ENCODE assay signal across 8 cellular contexts in genomic region chr5:123035320-123035949, GRCh38. TPM values are rescaled to one million over a fixed set of nuclear protein-coding genes. Genes with fewer than 3 reads are reported as not detected.
DNase-seq lines count a peak whose midpoint lies in the region; ATAC-seq, FAIRE-seq and TF ChIP-seq lines count a peak whose summit lies in the region.

No MANE protein-coding gene starts in this region.

- H3K4me1 Mint-ChIP-seq in activated naive CD4-positive, alpha-beta T cell treated with anti-CD3 and anti-CD28 coated beads, Interleukin-2, amount 50 U/mL, for 24 hours, result peaks cover 17% of the 10 kb centered on the region
- H3K4me1 Mint-ChIP-seq in progenitor cell of endocrine pancreas (ENCODE audit: low read depth), result peaks cover 8% of the 10 kb centered on the region

- peaks cover 49% of the 10 kb centered on the region for H3K27me3 Mint-ChIP-seq in activated naive CD4-positive, alpha-beta T cell treated with anti-CD3 and anti-CD28 coated beads, Interleukin-2, amount 50 U/mL, for 24 hours
- H3K27me3 Mint-ChIP-seq in progenitor cell of endocrine pancreas, result peaks cover 57% of the 10 kb centered on the region

- intact Hi-C loops in left cardiac atrium (cut with DNase I), result loop anchor here in 1 of 2 donors (10.0 kb wide), 1 partner anchor 309 kb away; no protein-coding TSS in a partner anchor

- TF ChIP-seq CTCF in GM12865 (IDR thresholded peaks at IDR 0.05; ENCODE audit: insufficient read depth, low read depth, low read length, missing control alignments) (no peak), KMS-11 (conservative IDR thresholded peaks at IDR 0.05; ENCODE audit: low read depth, low read length) (no peak), progenitor cell of endocrine pancreas (IDR thresholded peaks at IDR 0.05; ENCODE audit: unreplicated experiment) (no peak)

- H3K36me3 Mint-ChIP-seq in activated naive CD4-positive, alpha-beta T cell treated with anti-CD3 and anti-CD28 coated beads, Interleukin-2, amount 50 U/mL, for 24 hours, result no peaks in the 10 kb centered on the region
- no peaks in the 10 kb centered on the region for H3K36me3 Mint-ChIP-seq in progenitor cell of endocrine pancreas (ENCODE audit: insufficient read depth)

- peak overlapping the region; percentile 47 for H3K4me3 Mint-ChIP-seq in activated naive CD4-positive, alpha-beta T cell treated with anti-CD3 and anti-CD28 coated beads, Interleukin-2, amount 50 U/mL, for 24 hours
- peak overlapping the region; percentile 78 for H3K4me3 Mint-ChIP-seq in progenitor cell of endocrine pancreas (ENCODE audit: low read depth)

- FAIRE-seq in A204.1 (lab: Jason Lieb, UNC), result peak; percentile 77

- DNase-seq in GM12865 (ENCODE audit: low read depth) (peak; percentile 41), left cardiac atrium (peak; percentile 64), progenitor cell of endocrine pancreas (ENCODE audit: low spot score, unreplicated experiment) (no peak), Karpas-422 (no peak), NCI-H2171 treated with DMSO at 0.1 percent for 48 hours (lab: John Stamatoyannopoulos, UW) (no peak)

- H3K27ac Mint-ChIP-seq in activated naive CD4-positive, alpha-beta T cell treated with anti-CD3 and anti-CD28 coated beads, Interleukin-2, amount 50 U/mL, for 24 hours, result no peak overlapping the region
- H3K27ac Mint-ChIP-seq in progenitor cell of endocrine pancreas, result no peak overlapping the region

- no peaks in the 10 kb centered on the region for H3K9me2 ChIP-seq in Karpas-422 (replicated peaks; ENCODE audit: insufficient read depth, low read length)

- H3K27ac ChIP-seq in KMS-11, result no peak overlapping the region
- no peak overlapping the region for H3K27ac ChIP-seq in Karpas-422 (ENCODE audit: low read length)

- H3K4me2 ChIP-seq in KMS-11 (peak overlapping the region; percentile 85), Karpas-422 (ENCODE audit: low read depth, low read length, poor library complexity, severe bottlenecking) (no peak overlapping the region)

- H3K9ac ChIP-seq in KMS-11 (no peak overlapping the region), Karpas-422 (ENCODE audit: low read length) (no peak overlapping the region)

- ATAC-seq in left cardiac atrium, result peak; percentile 10 to 36

- H2AFZ ChIP-seq in KMS-11 (ENCODE audit: low read depth) (peak overlapping the region; percentile 95), Karpas-422 (ENCODE audit: low read length) (no peak overlapping the region)

- H3K9me3 Mint-ChIP-seq in activated naive CD4-positive, alpha-beta T cell treated with anti-CD3 and anti-CD28 coated beads, Interleukin-2, amount 50 U/mL, for 24 hours, result peaks cover 3% of the 10 kb centered on the region
- H3K9me3 Mint-ChIP-seq in progenitor cell of endocrine pancreas (ENCODE audit: low read depth), result no peaks in the 10 kb centered on the region

- H3K9me3 ChIP-seq in Karpas-422 (ENCODE audit: low read length), result no peaks in the 10 kb centered on the region

- H4K20me1 ChIP-seq in KMS-11 (ENCODE audit: insufficient read depth) (no peaks in the 10 kb centered on the region), Karpas-422 (ENCODE audit: insufficient read depth, low read depth, low read length) (no peaks in the 10 kb centered on the region)

- H3K27me3 ChIP-seq in KMS-11 (ENCODE audit: insufficient read depth, low read depth) (peaks cover 9% of the 10 kb centered on the region; the same call in 1 of the 2 replicates), Karpas-422 (ENCODE audit: low read length) (no peaks in the 10 kb centered on the region)

- peaks cover 6% of the 10 kb centered on the region for H3K4me1 ChIP-seq in KMS-11 (ENCODE audit: low read depth, poor library complexity, severe bottlenecking)
- no peaks in the 10 kb centered on the region for H3K4me1 ChIP-seq in Karpas-422 (ENCODE audit: low read length)

- no peaks in the 10 kb centered on the region for H3K36me3 ChIP-seq in KMS-11 (ENCODE audit: insufficient read depth)
- no peaks in the 10 kb centered on the region for H3K36me3 ChIP-seq in Karpas-422 (ENCODE audit: insufficient read depth, low read length)

- H3K4me3 ChIP-seq in GM12865 (ENCODE audit: low read depth, low read length), result no peak overlapping the region; the same call in 1 of the 2 replicates
- no peak overlapping the region for H3K4me3 ChIP-seq in KMS-11 (IDR thresholded peaks at IDR 0.05; ENCODE audit: insufficient read depth, low read depth, low read length)
- H3K4me3 ChIP-seq in Karpas-422 (ENCODE audit: low read length), result no peak overlapping the region

- H3K79me2 ChIP-seq in KMS-11 (ENCODE audit: insufficient read depth, low read depth), result no peaks in the 10 kb centered on the region
- no peaks in the 10 kb centered on the region for H3K79me2 ChIP-seq in Karpas-422 (ENCODE audit: low read length)

RNA-seq across cellular contexts. Expression of gene PPIC, which starts 1.1 kb away (rescaled TPM):
- total RNA-seq in left cardiac atrium (10 to 100 TPM; 50.6 to 53.4 TPM), progenitor cell of endocrine pancreas (21.0 and 26.0 TPM in 2 replicates)
- total RNA-seq in Karpas-422 (2014; rRNA removed; shearing (Covaris generic); ENCODE audit: low replicate concordance), result not detected in 2 replicates

RNA-seq across cellular contexts. Expression of gene PRDM6, which starts 53.6 kb away (rescaled TPM):
- total RNA-seq in left cardiac atrium (1 to 10 TPM in 1 of 2 donors, under 1 TPM in 1; 0.97 to 1.9 TPM), progenitor cell of endocrine pancreas (0.50 and 1.2 TPM in 2 replicates)
- not detected in 2 replicates for total RNA-seq in Karpas-422 (2014; rRNA removed; shearing (Covaris generic); ENCODE audit: low replicate concordance)

Comparison
In these comparisons a context has a peak if more than half of its experiments do, and no peak if none do; other contexts are left out.
1. DNase-seq: peak in GM12865 (single experiment) and left cardiac atrium (single experiment); none in progenitor cell of endocrine pancreas (single experiment), Karpas-422 (single experiment) and NCI-H2171 treated with DMSO at 0.1 percent for 48 hours (single experiment).
2. RNA of gene PPIC, which starts 1.1 kb away (total RNA-seq): 50.6 to 53.4 TPM in left cardiac atrium and 21.0 to 26.0 TPM in progenitor cell of endocrine pancreas; not detected in Karpas-422; every median in the first group is over 10 times any median in the second.